In the genomic region with DNA sequence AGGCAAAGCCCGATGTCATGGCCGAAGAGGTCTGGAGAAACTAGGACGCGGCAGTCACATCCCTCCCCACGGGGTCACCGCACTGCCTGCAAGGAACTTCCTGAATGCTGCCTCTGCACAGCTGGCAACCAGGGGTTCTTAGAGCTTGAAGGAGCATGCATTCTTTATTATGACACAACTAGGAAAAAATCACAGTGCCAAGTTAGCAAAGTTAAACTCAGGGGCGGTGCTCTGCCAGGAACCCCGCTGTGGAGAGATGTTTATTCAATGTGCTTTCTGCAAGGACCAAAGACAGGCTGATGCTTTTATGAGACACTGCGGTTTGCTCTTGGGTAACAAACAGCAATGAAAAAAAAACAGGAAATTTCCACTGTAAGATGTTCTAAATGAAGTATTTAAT, we compare ENCODE assay signal across 16 cellular contexts.
DNase-seq lines count a peak whose midpoint lies in the region; ATAC-seq, FAIRE-seq and TF ChIP-seq lines count a peak whose summit lies in the region.
"Had no signal": no experiment of that assay in that cellular context is flagged by ENCODE, and none has a peak within 500 bp of the region (broad histone marks: within the 10 kb centered on the region; RNA-seq: fewer than 3 reads in every experiment).

No MANE protein-coding gene starts in this region.

- no peak overlapping the region for H3K4me3 ChIP-seq in astrocyte (ENCODE audit: insufficient read depth, low read depth, low read length)
- H3K4me3 ChIP-seq: BLaER1 treated with 17β-estradiol and CSF1 and Interleukin-3, amounts not matched to agents 10 nM and 100 nM had no signal

- no peaks in the 10 kb centered on the region for H3K36me3 Mint-ChIP-seq in astrocyte (ENCODE audit: low read depth, unreplicated experiment)
- H3K36me3 Mint-ChIP-seq: naive thymus-derived CD4-positive, alpha-beta T cell; stimulated activated effector memory CD8-positive, alpha-beta T cell treated with anti-CD3 and anti-CD28 coated beads, Interleukin-12 subunit alpha, Interleukin-12 subunit beta, amount 100 ng/mL, for 72 hours had no signal

- no peak for ATAC-seq in HG03457 (IDR thresholded peaks at IDR 0.05; ENCODE audit: unreplicated experiment)
- ATAC-seq in GM19467 (IDR thresholded peaks at IDR 0.05; ENCODE audit: unreplicated experiment): no peak
- ATAC-seq: naive thymus-derived CD4-positive, alpha-beta T cell; stimulated activated effector memory CD8-positive, alpha-beta T cell treated with anti-CD3 and anti-CD28 coated beads, Interleukin-12 subunit alpha, Interleukin-12 subunit beta, amount 100 ng/mL, for 72 hours had no signal

- H3K4me2 ChIP-seq in astrocyte (ENCODE audit: low read length): no peak overlapping the region
- H3K4me2 ChIP-seq: BLaER1 treated with 17β-estradiol and CSF1 and Interleukin-3, amounts not matched to agents 10 nM and 100 nM; KMS-11 had no signal

- peaks cover 2% of the 10 kb centered on the region for H3K4me1 Mint-ChIP-seq in astrocyte (ENCODE audit: low read depth, unreplicated experiment)
- H3K4me1 Mint-ChIP-seq: stimulated activated effector memory CD8-positive, alpha-beta T cell treated with anti-CD3 and anti-CD28 coated beads, Interleukin-12 subunit alpha, Interleukin-12 subunit beta, amount 100 ng/mL, for 72 hours had no signal

- no peaks in the 10 kb centered on the region for H3K79me2 ChIP-seq in astrocyte (ENCODE audit: insufficient read depth, low read length)

- no peaks in the 10 kb centered on the region for H3K27me3 ChIP-seq in astrocyte (ENCODE audit: insufficient read depth, low read length)
- H3K27me3 ChIP-seq: BLaER1 treated with 17β-estradiol and CSF1 and Interleukin-3, amounts not matched to agents 10 nM and 100 nM had no signal

- no peak overlapping the region for H3K27ac ChIP-seq in astrocyte (ENCODE audit: low read depth, low read length)
- H3K27ac ChIP-seq: BLaER1 treated with 17β-estradiol and CSF1 and Interleukin-3, amounts not matched to agents 10 nM and 100 nM; KMS-11 had no signal

- no peak overlapping the region for H2AFZ ChIP-seq in astrocyte (ENCODE audit: low read depth, low read length)

- peaks cover 5% of the 10 kb centered on the region for H3K9me3 ChIP-seq in astrocyte (ENCODE audit: insufficient read depth, low read depth, low read length)

- H3K36me3 ChIP-seq in astrocyte (ENCODE audit: insufficient read depth, low read length): no peaks in the 10 kb centered on the region
- H3K36me3 ChIP-seq: BLaER1 treated with 17β-estradiol and CSF1 and Interleukin-3, amounts not matched to agents 10 nM and 100 nM had no signal

- DNase-seq in AG08395 (ENCODE audit: low spot score): peak; percentile 91
- peak; percentile 85 for DNase-seq in HT1080 (ENCODE audit: low read depth)
- peak; percentile 5 for DNase-seq in astrocyte (ENCODE audit: low read depth)
- peak; percentile 51 for DNase-seq in kidney glomerular epithelial cell (lab: John Stamatoyannopoulos, UW)
- DNase-seq in HPDE6-E6E7 (ENCODE audit: extremely low spot score): no peak
- no peak for DNase-seq in 8988T
- DNase-seq: activated T-cell treated with anti-CD3 and anti-CD28 coated beads, Interleukin-2, amount 50 U/mL, for 1 hour; naive thymus-derived CD4-positive, alpha-beta T cell; NCI-H510A; stimulated activated CD4-positive, alpha-beta T cell treated with anti-CD3 and anti-CD28 coated beads, Interleukin-12 subunit alpha, Interleukin-12 subunit beta, amount 100 ng/mL, for 4 hours had no signal

- no peak overlapping the region for H3K9ac ChIP-seq in astrocyte (ENCODE audit: low read length)
- H3K9ac ChIP-seq: BLaER1 treated with 17β-estradiol and CSF1 and Interleukin-3, amounts not matched to agents 10 nM and 100 nM; KMS-11 had no signal

- H3K9me3 Mint-ChIP-seq in astrocyte (ENCODE audit: unreplicated experiment): peaks cover 17% of the 10 kb centered on the region
- H3K9me3 Mint-ChIP-seq: T-helper 2 cell treated with Interferon-gamma antibody and Interleukin-4, amounts not matched to agents 5 μg/mL and 100 μg/mL, for 36 hours had no signal

- no peaks in the 10 kb centered on the region for H3K4me1 ChIP-seq in astrocyte (ENCODE audit: insufficient read depth, low read length)

- peaks cover 22% of the 10 kb centered on the region for H3K27me3 Mint-ChIP-seq in astrocyte (ENCODE audit: low read depth, unreplicated experiment)

- peak; percentile 87 for FAIRE-seq in astrocyte (lab: Jason Lieb, UNC)

- no peak overlapping the region for H3K4me3 Mint-ChIP-seq in astrocyte (ENCODE audit: unreplicated experiment)
- H3K4me3 Mint-ChIP-seq: naive thymus-derived CD4-positive, alpha-beta T cell; stimulated activated effector memory CD8-positive, alpha-beta T cell treated with anti-CD3 and anti-CD28 coated beads, Interleukin-12 subunit alpha, Interleukin-12 subunit beta, amount 100 ng/mL, for 72 hours; T-helper 2 cell treated with Interferon-gamma antibody and Interleukin-4, amounts not matched to agents 5 μg/mL and 100 μg/mL, for 36 hours had no signal

- H3K27ac Mint-ChIP-seq in astrocyte (ENCODE audit: unreplicated experiment): no peak overlapping the region
- H3K27ac Mint-ChIP-seq: naive thymus-derived CD4-positive, alpha-beta T cell; stimulated activated effector memory CD8-positive, alpha-beta T cell treated with anti-CD3 and anti-CD28 coated beads, Interleukin-12 subunit alpha, Interleukin-12 subunit beta, amount 100 ng/mL, for 72 hours; T-helper 2 cell treated with Interferon-gamma antibody and Interleukin-4, amounts not matched to agents 5 μg/mL and 100 μg/mL, for 36 hours had no signal

- H4K20me1 ChIP-seq in astrocyte (ENCODE audit: insufficient read depth, low read length): no peaks in the 10 kb centered on the region
- H4K20me1 ChIP-seq: BLaER1 treated with 17β-estradiol and CSF1 and Interleukin-3, amounts not matched to agents 10 nM and 100 nM had no signal

- no peak for TF ChIP-seq CTCF in astrocyte (IDR thresholded peaks at IDR 0.05; ENCODE audit: insufficient read depth, low read depth, low read length)

Comparison
In these comparisons a context has a peak if more than half of its experiments do, and no peak if none do; other contexts are left out.
1. DNase-seq: peak in AG08395 (single experiment), HT1080 (single experiment), astrocyte (single experiment) and kidney glomerular epithelial cell (single experiment); none in HPDE6-E6E7 (single experiment) and 8988T (single experiment).